Comparison of ENCODE assay signal across 18 cellular contexts in the genomic region with DNA sequence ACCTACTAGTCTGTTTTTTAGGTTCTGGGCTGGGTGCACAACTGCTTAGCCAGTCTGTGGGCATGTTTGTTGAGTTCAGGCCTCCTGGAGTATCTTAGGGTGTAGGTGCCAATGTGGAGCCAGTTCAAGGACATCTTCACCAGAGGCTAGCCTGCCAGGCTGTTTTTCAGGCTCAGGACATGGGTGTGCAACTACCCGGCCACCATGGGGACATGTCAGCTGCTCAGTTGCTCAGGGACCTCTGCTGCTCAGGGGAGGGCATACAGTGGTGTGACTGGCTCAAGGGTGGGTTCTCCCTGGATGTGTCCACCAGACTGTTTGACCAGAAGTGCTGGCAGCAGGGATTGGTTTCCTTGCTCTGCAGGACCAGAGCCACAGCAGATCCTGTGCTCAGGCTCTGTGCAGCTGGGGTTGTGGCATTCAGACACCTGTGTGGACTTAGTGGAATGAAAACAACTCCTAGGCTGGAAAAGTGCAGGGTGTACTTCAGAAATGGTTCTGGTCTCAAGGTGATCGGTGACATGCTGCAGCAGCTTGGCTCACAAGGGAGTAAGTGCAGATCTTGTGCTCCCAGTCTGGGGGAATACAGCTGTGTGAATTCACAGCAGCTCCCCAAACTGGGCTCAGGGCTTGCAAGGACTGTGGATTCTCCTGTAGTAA. TPM values are rescaled to one million over a fixed set of nuclear protein-coding genes. Genes with fewer than 3 reads are reported as not detected.
DNase-seq lines count a peak whose midpoint lies in the region; ATAC-seq, FAIRE-seq and TF ChIP-seq lines count a peak whose summit lies in the region.
"Had no signal": no experiment of that assay in that cellular context is flagged by ENCODE, and none has a peak within 500 bp of the region (broad histone marks: within the 10 kb centered on the region; RNA-seq: fewer than 3 reads in every experiment).

No MANE protein-coding gene starts in this region.

- no peaks in the 10 kb centered on the region for H3K79me2 ChIP-seq in HepG2 (ENCODE audit: insufficient read depth, low read length)
- peaks cover 83% of the 10 kb centered on the region for H3K79me2 ChIP-seq in OCI-LY7 (ENCODE audit: insufficient read depth, low read depth, low read length)

- no peaks in the 10 kb centered on the region for H3K9me3 ChIP-seq in body of pancreas
- H3K9me3 ChIP-seq in HepG2 (ENCODE audit: low read length): 0 out of 2 replicates have a peak, but pooled peaks cover 4% of the 10 kb centered on the region
- peaks cover 40% of the 10 kb centered on the region for H3K9me3 ChIP-seq in OCI-LY7 (ENCODE audit: low read length)

- POLR2A ChIA-PET in HepG2 (lab: Yijun Ruan, JAX): no interaction called here
- POLR2A ChIA-PET in OCI-LY7 (lab: Charles Lee): no interaction called here

- no TSS peak for BruUV-seq in HepG2 (replicated peaks; lab: Mats Ljungman, UMichigan)
- BruUV-seq in OCI-LY7 (replicated peaks; lab: Mats Ljungman, UMichigan): no TSS peak

- no peaks in the 10 kb centered on the region for H3K36me3 ChIP-seq in body of pancreas (replicated peaks in 1 of 2; ENCODE audit: insufficient read depth in 1 of 2, low read depth in 2 of 2)
- H3K36me3 ChIP-seq in HepG2 (replicated peaks in 1 of 2; ENCODE audit: control insufficient read depth in 1 of 2, insufficient read depth in 2 of 2, low read length in 2 of 2): no peaks in the 10 kb centered on the region; a peak in 1 of 5 replicates
- H3K36me3 ChIP-seq in OCI-LY7 (ENCODE audit: insufficient read depth, low read length): no peaks in the 10 kb centered on the region; the same call in 1 of the 2 replicates

- H2AFZ ChIP-seq in HepG2 (ENCODE audit: low read length) (no peak overlapping the region), OCI-LY7 (ENCODE audit: low read length) (no peak overlapping the region)

- H3K27ac ChIP-seq in body of pancreas (peak overlapping the region; percentile 24 to 64 (median 46)), HepG2 (ENCODE audit: extremely low read length, insufficient read depth, low read length) (no peak overlapping the region), dorsolateral prefrontal cortex (no peak overlapping the region), OCI-LY7 (ENCODE audit: low read depth, low read length, poor library complexity, severe bottlenecking) (no peak overlapping the region)
- H3K27ac ChIP-seq: 22Rv1, HL-60 had no signal

- H3K4me2 ChIP-seq in HepG2 (ENCODE audit: low read depth, low read length): no peak overlapping the region
- no peak overlapping the region for H3K4me2 ChIP-seq in OCI-LY7 (ENCODE audit: low read length)

- WGBS in body of pancreas, 2 donors: 33 to 43% methylated on average over 1 to 2 of the region's 2 CpGs
- 90% methylated on average over 2 of the region's 2 CpGs for WGBS in HepG2 (ENCODE audit: low lambda C conversion rate)

- no peaks in the 10 kb centered on the region for H3K9me2 ChIP-seq in OCI-LY7 (ENCODE audit: insufficient read depth, low read length)

- in situ Hi-C loops in HepG2 (cut with HindIII; ENCODE audit: extremely low pct_ligation_motif_present, low pct_unique_long_range_greater_than_20kb): no loop called here

- H3K9ac ChIP-seq in HepG2 (ENCODE audit: insufficient read depth, low read depth, low read length): no peak overlapping the region

- CTCF ChIA-PET in HepG2 (lab: Yijun Ruan, JAX; ENCODE audit: low intra/inter-chr PET ratio, low total read pairs) (no interaction called here), OCI-LY7 (lab: Charles Lee; ENCODE audit: unreplicated experiment) (no interaction called here)

- DNase-seq in DMS53 (lab: John Stamatoyannopoulos, UW) (peak; percentile 12), DMS53 treated with DMSO at 0.1 percent for 48 hours (lab: John Stamatoyannopoulos, UW; ENCODE audit: unreplicated experiment) (no peak), body of pancreas (peak; percentile 38 to 76 (median 56)), HepG2 (ENCODE audit: low spot score) (no peak), dorsolateral prefrontal cortex (no peak), OCI-LY7 (ENCODE audit: low spot score) (no peak)
- DNase-seq: CD8-positive, alpha-beta T cell; COR-L47; DMS153; GF-D8; H7; KG1 had no signal

- no peak for TF ChIP-seq RAD21 in HepG2 (CRISPR knock-in tag; IDR thresholded peaks at IDR 0.05)

- no peak overlapping the region for H3K4me3 ChIP-seq in body of pancreas
- H3K4me3 ChIP-seq in HepG2 (replicated peaks in 1 of 3; ENCODE audit: insufficient read depth in 1 of 3, low read depth in 2 of 3, low read length in 3 of 3): no peak overlapping the region
- H3K4me3 ChIP-seq in dorsolateral prefrontal cortex: no peak overlapping the region
- no peak overlapping the region for H3K4me3 ChIP-seq in OCI-LY7 (ENCODE audit: low read depth, low read length, poor library complexity, severe bottlenecking)

- H4K20me1 ChIP-seq in HepG2 (ENCODE audit: insufficient read depth, low read length): no peaks in the 10 kb centered on the region
- peaks cover 4% of the 10 kb centered on the region for H4K20me1 ChIP-seq in OCI-LY7 (ENCODE audit: insufficient read depth, low read length)

- TF ChIP-seq EP300 in HepG2 (IDR thresholded peaks at IDR 0.05; ENCODE audit: low read depth in 2 of 2, low read length in 2 of 2) (no peak), HepG2 (CRISPR knock-in tag; IDR thresholded peaks at IDR 0.05; ENCODE audit: borderline replicate concordance) (no peak)

- FAIRE-seq in HepG2 (lab: Jason Lieb, UNC): no peak
- FAIRE-seq: D721Med, GM19239 had no signal

- intact Hi-C loops in body of pancreas (cut with DNase I): no loop called here
- intact Hi-C loops in HepG2 (cut with micrococcal nuclease; ENCODE audit: unreplicated experiment): no loop called here
- intact Hi-C loops in dorsolateral prefrontal cortex (cut with DNase I): no loop called here
- intact Hi-C loops in OCI-LY7 (cut with micrococcal nuclease; ENCODE audit: unreplicated experiment): no loop called here

- ATAC-seq in body of pancreas (peak; percentile 88), HepG2 (peak; percentile 44; the same call in 2 of the 3 replicates), HG03135 (IDR thresholded peaks at IDR 0.05; ENCODE audit: unreplicated experiment) (no peak), HG02798 (IDR thresholded peaks at IDR 0.05; ENCODE audit: poor library complexity, unreplicated experiment) (no peak)
- ATAC-seq: CD8-positive, alpha-beta T cell had no signal

- H3K27me3 ChIP-seq in body of pancreas: no peaks in the 10 kb centered on the region
- no peaks in the 10 kb centered on the region for H3K27me3 ChIP-seq in HepG2 (ENCODE audit: control insufficient read depth in 1 of 2, insufficient read depth in 2 of 2, low read length in 2 of 2)
- no peaks in the 10 kb centered on the region for H3K27me3 ChIP-seq in dorsolateral prefrontal cortex

- TF ChIP-seq CTCF in body of pancreas (IDR thresholded peaks at IDR 0.05): no peak
- TF ChIP-seq CTCF in HepG2 (CRISPR knock-in tag; IDR thresholded peaks at IDR 0.05): no peak
- TF ChIP-seq CTCF in dorsolateral prefrontal cortex (IDR thresholded peaks at IDR 0.05 in 54 of 56, conservative IDR thresholded peaks at IDR 0.05 in 2 of 56; ENCODE audit: low read depth in 1 of 56, partially characterized antibody in 56 of 56): no peak
- no peak for TF ChIP-seq CTCF in OCI-LY7 (conservative IDR thresholded peaks at IDR 0.05; ENCODE audit: low read length)

- TF ChIP-seq POLR2A in body of pancreas (IDR thresholded peaks at IDR 0.05): peak in 1 of 3 donors; percentile 16
- no peak for TF ChIP-seq POLR2A in HepG2 (IDR thresholded peaks at IDR 0.05; ENCODE audit: insufficient read depth in 1 of 2, low read depth in 2 of 2, low read length in 2 of 2)

- H3K4me1 ChIP-seq in body of pancreas: peaks cover 16% of the 10 kb centered on the region
- H3K4me1 ChIP-seq in HepG2 (ENCODE audit: insufficient read depth, low read length): no peaks in the 10 kb centered on the region
- H3K4me1 ChIP-seq in OCI-LY7 (ENCODE audit: insufficient read depth, low read length, poor library complexity, severe bottlenecking): no peaks in the 10 kb centered on the region

TF ChIP-seq in HepG2, 621 proteins besides CTCF, POLR2A, EP300 and RAD21 (continues in another document):
- TF ChIP-seq ELF3 (CRISPR knock-in tag; IDR thresholded peaks at IDR 0.05) (no peak), ZNF317 (CRISPR knock-in tag; IDR thresholded peaks at IDR 0.05) (no peak), CCAR2 (optimal IDR thresholded peaks at IDR 0.05; ENCODE audit: low read depth, low read length) (no peak), ZNF678 (CRISPR knock-in tag; IDR thresholded peaks at IDR 0.05) (no peak), KAT7 (CRISPR knock-in tag; IDR thresholded peaks at IDR 0.05; ENCODE audit: borderline replicate concordance) (no peak)

RNA-seq across cellular contexts. Expression of a gene that starts 44.8 kb away (rescaled TPM):
- total RNA-seq in body of pancreas (10 to 100 TPM; 11.7 to 17.1 TPM), HepG2 (2016; rRNA removed; fragmentation: Illumina TruSeq; extraction: Trizol) (14.4 and 21.9 TPM in 2 replicates), dorsolateral prefrontal cortex (100 to 1,000 TPM in 87 of 120 experiments, 10 to 100 TPM in 33; 46.4 to 226 (median 122) TPM), OCI-LY7 (2022) (74.0 and 75.9 TPM in 2 replicates)
- 254 and 408 TPM in 2 replicates for total RNA-seq in HepG2 (2016; cell fraction: cytosol; rRNA removed; fragmentation: Illumina TruSeq; extraction: Trizol; ENCODE audit: low read depth)
- total RNA-seq in HepG2 (2016; cell fraction: insoluble cytoplasmic fraction; rRNA removed; fragmentation: Illumina TruSeq; extraction: Trizol): 14.7 and 21.6 TPM in 2 replicates
- total RNA-seq in HepG2 (2016; cell fraction: membrane; rRNA removed; fragmentation: Illumina TruSeq; extraction: Trizol): 101 and 161 TPM in 2 replicates
- total RNA-seq in HepG2 (2016; cell fraction: nucleus; rRNA removed; fragmentation: Illumina TruSeq; extraction: Trizol): 10.5 and 11.6 TPM in 2 replicates
- 2.0 and 3.1 TPM in 2 replicates for polyA plus RNA-seq in HepG2 (2011; rRNA removed)
- polyA plus RNA-seq in HepG2 (2011; cell fraction: cytosol; rRNA removed): 1.0 and 1.7 TPM in 2 replicates
- 0.88 and 2.2 TPM in 2 replicates for polyA plus RNA-seq in HepG2 (2011; cell fraction: nucleus; rRNA removed)
- polyA plus RNA-seq in HepG2 (2012): 5.1 and 8.6 TPM in 2 replicates
- polyA plus RNA-seq in HepG2 (2016; cell fraction: cytosol; fragmentation: Illumina TruSeq; extraction: Trizol; ENCODE audit: low read depth): 2.7 and 2.9 TPM in 2 replicates
- 14.0 and 14.9 TPM in 2 replicates for polyA plus RNA-seq in HepG2 (2016; cell fraction: insoluble cytoplasmic fraction; fragmentation: Illumina TruSeq; extraction: Trizol; ENCODE audit: low read depth)
- polyA plus RNA-seq in HepG2 (2016; cell fraction: membrane; fragmentation: Illumina TruSeq; extraction: Trizol; ENCODE audit: low read depth): 5.3 and 6.1 TPM in 2 replicates
- polyA plus RNA-seq in HepG2 (2016; cell fraction: nucleus; fragmentation: Illumina TruSeq; extraction: Trizol; ENCODE audit: insufficient read depth, low read depth): 8.9 and 9.2 TPM in 2 replicates
- 2.7 and 9.0 TPM in 2 replicates for polyA minus RNA-seq in HepG2 (2011; rRNA and poly(A)+ RNA removed; ENCODE audit: low replicate concordance)
- polyA minus RNA-seq in HepG2 (2011; cell fraction: cytosol; rRNA and poly(A)+ RNA removed): 12.9 and 13.1 TPM in 2 replicates
- polyA minus RNA-seq in HepG2 (2011; cell fraction: nucleus; rRNA and poly(A)+ RNA removed): 11.3 and 12.9 TPM in 2 replicates
- total RNA-seq in OCI-LY7 (2014; rRNA removed; shearing (Covaris generic)): 26.3 and 45.1 TPM in 2 replicates

Comparison
In these comparisons a context has a peak if more than half of its experiments do, and no peak if none do; other contexts are left out.
1. DNase-seq: peak in DMS53 (single experiment) and body of pancreas (4 of 4); none in DMS53 treated with DMSO at 0.1 percent for 48 hours (single experiment), HepG2 (single experiment), dorsolateral prefrontal cortex (0 of 10) and OCI-LY7 (single experiment).
2. ATAC-seq: peak in body of pancreas (single experiment) and HepG2 (single experiment); none in HG03135 (single experiment) and HG02798 (single experiment).
3. H3K27ac ChIP-seq: peak in body of pancreas (4 of 4); none in HepG2 (single experiment), dorsolateral prefrontal cortex (0 of 59) and OCI-LY7 (single experiment).